In the genomic region with DNA sequence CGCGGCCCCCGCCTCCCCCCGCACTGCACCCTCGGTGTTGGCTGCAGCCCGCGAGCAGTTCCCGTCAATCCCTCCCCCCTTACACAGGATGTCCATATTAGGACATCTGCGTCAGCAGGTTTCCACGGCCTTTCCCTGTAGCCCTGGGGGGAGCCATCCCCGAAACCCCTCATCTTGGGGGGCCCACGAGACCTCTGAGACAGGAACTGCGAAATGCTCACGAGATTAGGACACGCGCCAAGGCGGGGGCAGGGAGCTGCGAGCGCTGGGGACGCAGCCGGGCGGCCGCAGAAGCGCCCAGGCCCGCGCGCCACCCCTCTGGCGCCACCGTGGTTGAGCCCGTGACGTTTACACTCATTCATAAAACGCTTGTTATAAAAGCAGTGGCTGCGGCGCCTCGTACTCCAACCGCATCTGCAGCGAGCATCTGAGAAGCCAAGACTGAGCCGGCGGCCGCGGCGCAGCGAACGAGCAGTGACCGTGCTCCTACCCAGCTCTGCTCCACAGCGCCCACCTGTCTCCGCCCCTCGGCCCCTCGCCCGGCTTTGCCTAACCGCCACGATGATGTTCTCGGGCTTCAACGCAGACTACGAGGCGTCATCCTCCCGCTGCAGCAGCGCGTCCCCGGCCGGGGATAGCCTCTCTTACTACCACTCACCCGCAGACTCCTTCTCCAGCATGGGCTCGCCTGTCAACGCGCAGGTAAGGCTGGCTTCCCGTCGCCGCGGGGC, we compare ENCODE assay signal across 8 cellular contexts. TPM values are rescaled to one million over a fixed set of nuclear protein-coding genes. Genes with fewer than 3 reads are reported as not detected.
DNase-seq lines count a peak whose midpoint lies in the region; ATAC-seq and TF ChIP-seq lines count a peak whose summit lies in the region.

Gene FOS (plus strand): TSS at position 407 of the 731 bp plus-strand sequence. CDS start 155 bp downstream, at position 562.

- no peaks in the 10 kb centered on the region for H3K27me3 ChIP-seq in PC-9 (ENCODE audit: insufficient read depth, low read depth)
- H3K27me3 ChIP-seq in esophagus (ENCODE audit: control insufficient read depth in 1 of 2, insufficient read depth in 2 of 2, low read length in 2 of 2): no peaks in the 10 kb centered on the region
- H3K27me3 ChIP-seq in mucosa of stomach (ENCODE audit: control insufficient read depth, insufficient read depth, low read length): no peaks in the 10 kb centered on the region

- H3K4me3 ChIP-seq in PC-9 (peak within 1 kb of the TSS; percentile 90), esophagus (ENCODE audit: low read depth in 1 of 2, low read length in 2 of 2) (peak within 1 kb of the TSS; percentile 70 to 91), mucosa of stomach (ENCODE audit: low read length) (peak within 1 kb of the TSS; percentile 84)

- no peak for TF ChIP-seq CTCF in PC-9 (conservative IDR thresholded peaks at IDR 0.05)

- peak within 1 kb of the TSS; percentile 95 for H3K27ac ChIP-seq in PC-9
- peak within 1 kb of the TSS; percentile 97 to 98 for H3K27ac ChIP-seq in esophagus (ENCODE audit: low read depth in 2 of 2, low read length in 1 of 2)

- DNase-seq in DMS53 (lab: John Stamatoyannopoulos, UW): peak; percentile 95
- DNase-seq in KG1 (lab: John Stamatoyannopoulos, UW): peak; percentile 84
- DNase-seq in PC-9: peak; percentile 92 to 98
- peak; percentile 91 for DNase-seq in activated T-cell treated with anti-CD3 and anti-CD28 coated beads, Interleukin-2, amount 50 U/mL, for 24 hours
- DNase-seq in stimulated activated CD8-positive, alpha-beta memory T cell treated with anti-CD3 and anti-CD28 coated beads, Interleukin-4, amount 100 ng/mL, for 48 hours: peak; percentile 90

- CTCF ChIA-PET in PC-9 (lab: Charles Lee): interaction anchor here (0.6 kb wide), 1 partner anchor 151 kb away, joined by 3 read pairs; no protein-coding TSS in a partner anchor

- intact Hi-C loops in PC-9 (cut with micrococcal nuclease; ENCODE audit: unreplicated experiment): loop anchor here (1.0 to 5.0 kb wide), 3 partner anchors 44 to 706 kb away; no protein-coding TSS in a partner anchor

- H3K36me3 ChIP-seq in PC-9 (ENCODE audit: low read depth): peaks cover 19% of the 10 kb centered on the region
- H3K36me3 ChIP-seq in esophagus (ENCODE audit: control insufficient read depth in 2 of 2, insufficient read depth in 2 of 2, low read length in 1 of 2): peaks cover 0 to 13% of the 10 kb centered on the region in 2 donors
- H3K36me3 ChIP-seq in mucosa of stomach (ENCODE audit: control insufficient read depth, insufficient read depth, low read length): peaks cover 32% of the 10 kb centered on the region

- ATAC-seq in GM21723 (IDR thresholded peaks at IDR 0.05; ENCODE audit: unreplicated experiment): peak; percentile 78

- H3F3A ChIP-seq in PC-9 (ENCODE audit: insufficient read depth, low read depth): peaks cover 43% of the 10 kb centered on the region

- peak within 1 kb of the TSS; percentile 91 for H3K4me3 Mint-ChIP-seq in activated T-cell treated with anti-CD3 and anti-CD28 coated beads, Interleukin-2, amount 50 U/mL, for 24 hours

- peak within 1 kb of the TSS; percentile 97 for H2AFZ ChIP-seq in PC-9

- WGBS in esophagus, 2 donors: 0 to 1% methylated on average over 68 to 69 of the region's 69 CpGs

- H4K20me1 ChIP-seq in PC-9 (ENCODE audit: insufficient read depth): peaks cover 30% of the 10 kb centered on the region

- peaks cover 31% of the 10 kb centered on the region for H3K79me2 ChIP-seq in PC-9 (ENCODE audit: low read depth)

- H3K4me1 ChIP-seq in PC-9 (replicated peaks; ENCODE audit: insufficient read depth): peaks cover 51% of the 10 kb centered on the region
- peaks cover 6 to 21% of the 10 kb centered on the region in 2 donors for H3K4me1 ChIP-seq in esophagus (ENCODE audit: control insufficient read depth in 2 of 2, insufficient read depth in 2 of 2, low read length in 1 of 2)
- peaks cover 41% of the 10 kb centered on the region for H3K4me1 ChIP-seq in mucosa of stomach (ENCODE audit: control insufficient read depth, insufficient read depth, low read length)

- peaks cover 37% of the 10 kb centered on the region for H3K36me3 Mint-ChIP-seq in activated T-cell treated with anti-CD3 and anti-CD28 coated beads, Interleukin-2, amount 50 U/mL, for 24 hours (ENCODE audit: low read depth)

- H3K4me1 Mint-ChIP-seq in activated T-cell treated with anti-CD3 and anti-CD28 coated beads, Interleukin-2, amount 50 U/mL, for 24 hours (ENCODE audit: low read depth): peaks cover 61% of the 10 kb centered on the region

- POLR2A ChIA-PET in PC-9 (lab: Charles Lee; ENCODE audit: unreplicated experiment): interaction anchor here (0.6 to 1.5 kb wide), 9 partner anchors 12 to 264 kb away, joined by 3 to 17 read pairs (median 5); no protein-coding TSS in a partner anchor

- peaks cover 39% of the 10 kb centered on the region for H3K27me3 Mint-ChIP-seq in activated T-cell treated with anti-CD3 and anti-CD28 coated beads, Interleukin-2, amount 50 U/mL, for 24 hours

- H3K27ac Mint-ChIP-seq in activated T-cell treated with anti-CD3 and anti-CD28 coated beads, Interleukin-2, amount 50 U/mL, for 24 hours: peak within 1 kb of the TSS; percentile 99

- H3K4me2 ChIP-seq in PC-9: peak within 1 kb of the TSS; percentile 99

- H3K9me3 ChIP-seq in PC-9 (ENCODE audit: insufficient read depth, low read depth) (no peaks in the 10 kb centered on the region), esophagus (ENCODE audit: control insufficient read depth in 2 of 2, insufficient read depth in 1 of 2, low read depth in 1 of 2, low read length in 1 of 2) (no peaks in the 10 kb centered on the region), mucosa of stomach (ENCODE audit: control insufficient read depth, low read length) (no peaks in the 10 kb centered on the region)

- H3K9ac ChIP-seq in mucosa of stomach (ENCODE audit: low read length): peak within 1 kb of the TSS; percentile 98

- BruUV-seq in PC-9 (replicated peaks; lab: Mats Ljungman, UMichigan): no TSS peak

- H3K9me3 Mint-ChIP-seq in activated T-cell treated with anti-CD3 and anti-CD28 coated beads, Interleukin-2, amount 50 U/mL, for 24 hours: no peaks in the 10 kb centered on the region

- no peaks in the 10 kb centered on the region for H3K9me2 ChIP-seq in PC-9 (ENCODE audit: insufficient read depth)

RNA-seq across cellular contexts. Expression of gene FOS, which starts in this region (rescaled TPM):
- total RNA-seq in PC-9 (2021): 84.6 and 154 TPM in 2 replicates
- polyA plus RNA-seq in esophagus: 100 to 1,000 TPM in 1 of 2 donors, 10 to 100 TPM in 1; 99.5 to 102 TPM

Comparison
In these comparisons a context has a peak if more than half of its experiments do, and no peak if none do; other contexts are left out.
1. Peak in every context shown above with its lines: DNase-seq, ATAC-seq, H3K4me3 ChIP-seq and H3K27ac ChIP-seq.